Comparison of ENCODE assay signal across 1 cellular context in the genomic region with DNA sequence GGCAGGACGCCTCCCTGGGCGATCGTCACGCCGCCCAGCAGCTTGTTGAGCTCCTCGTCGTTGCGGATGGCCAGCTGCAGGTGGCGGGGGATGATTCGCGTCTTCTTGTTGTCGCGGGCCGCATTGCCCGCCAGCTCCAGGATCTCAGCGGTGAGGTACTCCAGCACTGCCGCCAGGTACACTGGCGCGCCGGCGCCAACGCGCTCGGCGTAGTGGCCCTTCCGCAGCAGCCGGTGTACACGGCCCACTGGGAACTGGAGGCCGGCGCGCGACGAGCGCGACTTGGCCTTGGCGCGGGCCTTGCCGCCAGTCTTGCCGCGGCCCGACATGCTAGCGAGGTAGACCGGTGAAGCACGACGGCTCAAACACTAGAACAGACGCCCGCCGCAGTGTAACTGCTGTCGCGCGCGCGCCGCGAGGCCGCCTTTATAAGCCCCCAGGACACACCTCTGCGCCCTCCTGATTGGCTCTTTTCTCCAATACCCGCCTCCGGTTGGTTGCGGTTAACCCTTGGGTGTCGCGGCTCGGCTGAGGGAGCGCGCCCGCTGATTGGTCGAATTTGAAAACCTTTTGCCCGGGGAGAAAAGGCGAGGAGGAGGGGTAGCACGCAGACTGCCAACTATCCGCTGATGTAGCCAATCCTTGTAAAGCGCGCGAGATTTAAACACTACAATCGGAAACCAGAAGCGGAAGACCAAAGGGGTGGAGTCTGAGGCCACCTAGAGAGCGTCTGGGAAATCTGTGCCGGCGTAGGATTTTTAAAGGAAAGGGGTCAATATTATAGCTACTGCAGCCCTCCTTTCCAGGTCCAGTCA.
TF ChIP-seq lines count a peak whose summit lies in the region.

No MANE protein-coding gene starts in this region.

TF ChIP-seq in K562, 482 proteins besides CTCF, POLR2A, EP300 and RAD21 (continued from another document and continues in another):
- TF ChIP-seq, protein P1, sequence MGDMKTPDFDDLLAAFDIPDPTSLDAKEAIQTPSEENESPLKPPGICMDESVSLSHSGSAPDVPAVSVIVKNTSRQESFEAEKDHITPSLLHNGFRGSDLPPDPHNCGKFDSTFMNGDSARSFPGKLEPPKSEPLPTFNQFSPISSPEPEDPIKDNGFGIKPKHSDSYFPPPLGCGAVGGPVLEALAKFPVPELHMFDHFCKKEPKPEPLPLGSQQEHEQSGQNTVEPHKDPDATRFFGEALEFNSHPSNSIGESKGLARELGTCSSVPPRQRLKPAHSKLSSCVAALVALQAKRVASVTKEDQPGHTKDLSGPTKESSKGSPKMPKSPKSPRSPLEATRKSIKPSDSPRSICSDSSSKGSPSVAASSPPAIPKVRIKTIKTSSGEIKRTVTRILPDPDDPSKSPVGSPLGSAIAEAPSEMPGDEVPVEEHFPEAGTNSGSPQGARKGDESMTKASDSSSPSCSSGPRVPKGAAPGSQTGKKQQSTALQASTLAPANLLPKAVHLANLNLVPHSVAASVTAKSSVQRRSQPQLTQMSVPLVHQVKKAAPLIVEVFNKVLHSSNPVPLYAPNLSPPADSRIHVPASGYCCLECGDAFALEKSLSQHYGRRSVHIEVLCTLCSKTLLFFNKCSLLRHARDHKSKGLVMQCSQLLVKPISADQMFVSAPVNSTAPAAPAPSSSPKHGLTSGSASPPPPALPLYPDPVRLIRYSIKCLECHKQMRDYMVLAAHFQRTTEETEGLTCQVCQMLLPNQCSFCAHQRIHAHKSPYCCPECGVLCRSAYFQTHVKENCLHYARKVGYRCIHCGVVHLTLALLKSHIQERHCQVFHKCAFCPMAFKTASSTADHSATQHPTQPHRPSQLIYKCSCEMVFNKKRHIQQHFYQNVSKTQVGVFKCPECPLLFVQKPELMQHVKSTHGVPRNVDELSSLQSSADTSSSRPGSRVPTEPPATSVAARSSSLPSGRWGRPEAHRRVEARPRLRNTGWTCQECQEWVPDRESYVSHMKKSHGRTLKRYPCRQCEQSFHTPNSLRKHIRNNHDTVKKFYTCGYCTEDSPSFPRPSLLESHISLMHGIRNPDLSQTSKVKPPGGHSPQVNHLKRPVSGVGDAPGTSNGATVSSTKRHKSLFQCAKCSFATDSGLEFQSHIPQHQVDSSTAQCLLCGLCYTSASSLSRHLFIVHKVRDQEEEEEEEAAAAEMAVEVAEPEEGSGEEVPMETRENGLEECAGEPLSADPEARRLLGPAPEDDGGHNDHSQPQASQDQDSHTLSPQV (IDR thresholded peaks at IDR 0.05) = no peak; the same call in 1 of the 2 replicates
- TF ChIP-seq SMARCA4 (IDR thresholded peaks at IDR 0.05) (0 out of 2 replicates have a peak, but pooled peaks have one; percentile 15), GATAD2B (IDR thresholded peaks at IDR 0.05; ENCODE audit: borderline replicate concordance) (no peak), ZNF232 (CRISPR knock-in tag; IDR thresholded peaks at IDR 0.05) (peak; percentile 67; the same call in 1 of the 2 replicates), ZBTB5 (IDR thresholded peaks at IDR 0.05) (no peak), TAF7 (tag; IDR thresholded peaks at IDR 0.05) (peak; percentile 93), ZNF384 (IDR thresholded peaks at IDR 0.05; ENCODE audit: low read depth, low read length) (no peak), TFAP4 (CRISPR knock-in tag; IDR thresholded peaks at IDR 0.05; ENCODE audit: borderline replicate concordance) (peak; percentile 94), SMARCE1 (IDR thresholded peaks at IDR 0.05) (no peak), ZNF121 (CRISPR knock-in tag; conservative IDR thresholded peaks at IDR 0.05) (no peak), KLF6 (CRISPR knock-in tag; IDR thresholded peaks at IDR 0.05; ENCODE audit: borderline replicate concordance) (no peak), SAFB2 (IDR thresholded peaks at IDR 0.05; ENCODE audit: borderline replicate concordance, low read depth, low read length, severe bottlenecking) (no peak), E2F3 (CRISPR knock-in tag; IDR thresholded peaks at IDR 0.05) (peak; percentile 22), FOSL1 (tag; conservative IDR thresholded peaks at IDR 0.05) (peak; percentile 52; the same call in 1 of the 2 replicates), ZNF57 (CRISPR knock-in tag; IDR thresholded peaks at IDR 0.05) (no peak), ZC3H4 (CRISPR knock-in tag; IDR thresholded peaks at IDR 0.05; ENCODE audit: borderline replicate concordance) (no peak), KLF16 (IDR thresholded peaks at IDR 0.05) (no peak), RBM14 (IDR thresholded peaks at IDR 0.05; ENCODE audit: borderline replicate concordance, insufficient read depth, low read depth, low read length) (peak; percentile 96; the same call in 1 of the 2 replicates), MLLT1 (IDR thresholded peaks at IDR 0.05) (peak; percentile 79 to 86), ZFP30 (CRISPR knock-in tag; IDR thresholded peaks at IDR 0.05; ENCODE audit: borderline replicate concordance) (no peak), HOXB6 (CRISPR knock-in tag; IDR thresholded peaks at IDR 0.05; ENCODE audit: borderline replicate concordance) (peak; percentile 30; the same call in 1 of the 2 replicates), CCAR2 (IDR thresholded peaks at IDR 0.05; ENCODE audit: low read depth, low read length) (no peak), HNRNPUL1 (IDR thresholded peaks at IDR 0.05; ENCODE audit: low read length) (no peak), ETS1 (conservative IDR thresholded peaks at IDR 0.05; ENCODE audit: control insufficient read depth, low read depth, low read length) (peak; percentile 49), TAL1 (IDR thresholded peaks at IDR 0.05) (no peak), ZNF347 (CRISPR knock-in tag; IDR thresholded peaks at IDR 0.05; ENCODE audit: low read depth) (no peak), ILF3 (IDR thresholded peaks at IDR 0.05; ENCODE audit: borderline replicate concordance) (0 out of 2 replicates have a peak, but pooled peaks have one; percentile 14), ZNF124 (CRISPR knock-in tag; IDR thresholded peaks at IDR 0.05) (no peak), MCM2 (IDR thresholded peaks at IDR 0.05; ENCODE audit: low read depth) (no peak), KAT2B (IDR thresholded peaks at IDR 0.05; ENCODE audit: low read depth, low read length) (no peak), KLF13 (tag; IDR thresholded peaks at IDR 0.05; ENCODE audit: borderline replicate concordance, low read depth) (peak; percentile 68), HDGF (IDR thresholded peaks at IDR 0.05) (no peak)
- TF ChIP-seq, protein P2, sequence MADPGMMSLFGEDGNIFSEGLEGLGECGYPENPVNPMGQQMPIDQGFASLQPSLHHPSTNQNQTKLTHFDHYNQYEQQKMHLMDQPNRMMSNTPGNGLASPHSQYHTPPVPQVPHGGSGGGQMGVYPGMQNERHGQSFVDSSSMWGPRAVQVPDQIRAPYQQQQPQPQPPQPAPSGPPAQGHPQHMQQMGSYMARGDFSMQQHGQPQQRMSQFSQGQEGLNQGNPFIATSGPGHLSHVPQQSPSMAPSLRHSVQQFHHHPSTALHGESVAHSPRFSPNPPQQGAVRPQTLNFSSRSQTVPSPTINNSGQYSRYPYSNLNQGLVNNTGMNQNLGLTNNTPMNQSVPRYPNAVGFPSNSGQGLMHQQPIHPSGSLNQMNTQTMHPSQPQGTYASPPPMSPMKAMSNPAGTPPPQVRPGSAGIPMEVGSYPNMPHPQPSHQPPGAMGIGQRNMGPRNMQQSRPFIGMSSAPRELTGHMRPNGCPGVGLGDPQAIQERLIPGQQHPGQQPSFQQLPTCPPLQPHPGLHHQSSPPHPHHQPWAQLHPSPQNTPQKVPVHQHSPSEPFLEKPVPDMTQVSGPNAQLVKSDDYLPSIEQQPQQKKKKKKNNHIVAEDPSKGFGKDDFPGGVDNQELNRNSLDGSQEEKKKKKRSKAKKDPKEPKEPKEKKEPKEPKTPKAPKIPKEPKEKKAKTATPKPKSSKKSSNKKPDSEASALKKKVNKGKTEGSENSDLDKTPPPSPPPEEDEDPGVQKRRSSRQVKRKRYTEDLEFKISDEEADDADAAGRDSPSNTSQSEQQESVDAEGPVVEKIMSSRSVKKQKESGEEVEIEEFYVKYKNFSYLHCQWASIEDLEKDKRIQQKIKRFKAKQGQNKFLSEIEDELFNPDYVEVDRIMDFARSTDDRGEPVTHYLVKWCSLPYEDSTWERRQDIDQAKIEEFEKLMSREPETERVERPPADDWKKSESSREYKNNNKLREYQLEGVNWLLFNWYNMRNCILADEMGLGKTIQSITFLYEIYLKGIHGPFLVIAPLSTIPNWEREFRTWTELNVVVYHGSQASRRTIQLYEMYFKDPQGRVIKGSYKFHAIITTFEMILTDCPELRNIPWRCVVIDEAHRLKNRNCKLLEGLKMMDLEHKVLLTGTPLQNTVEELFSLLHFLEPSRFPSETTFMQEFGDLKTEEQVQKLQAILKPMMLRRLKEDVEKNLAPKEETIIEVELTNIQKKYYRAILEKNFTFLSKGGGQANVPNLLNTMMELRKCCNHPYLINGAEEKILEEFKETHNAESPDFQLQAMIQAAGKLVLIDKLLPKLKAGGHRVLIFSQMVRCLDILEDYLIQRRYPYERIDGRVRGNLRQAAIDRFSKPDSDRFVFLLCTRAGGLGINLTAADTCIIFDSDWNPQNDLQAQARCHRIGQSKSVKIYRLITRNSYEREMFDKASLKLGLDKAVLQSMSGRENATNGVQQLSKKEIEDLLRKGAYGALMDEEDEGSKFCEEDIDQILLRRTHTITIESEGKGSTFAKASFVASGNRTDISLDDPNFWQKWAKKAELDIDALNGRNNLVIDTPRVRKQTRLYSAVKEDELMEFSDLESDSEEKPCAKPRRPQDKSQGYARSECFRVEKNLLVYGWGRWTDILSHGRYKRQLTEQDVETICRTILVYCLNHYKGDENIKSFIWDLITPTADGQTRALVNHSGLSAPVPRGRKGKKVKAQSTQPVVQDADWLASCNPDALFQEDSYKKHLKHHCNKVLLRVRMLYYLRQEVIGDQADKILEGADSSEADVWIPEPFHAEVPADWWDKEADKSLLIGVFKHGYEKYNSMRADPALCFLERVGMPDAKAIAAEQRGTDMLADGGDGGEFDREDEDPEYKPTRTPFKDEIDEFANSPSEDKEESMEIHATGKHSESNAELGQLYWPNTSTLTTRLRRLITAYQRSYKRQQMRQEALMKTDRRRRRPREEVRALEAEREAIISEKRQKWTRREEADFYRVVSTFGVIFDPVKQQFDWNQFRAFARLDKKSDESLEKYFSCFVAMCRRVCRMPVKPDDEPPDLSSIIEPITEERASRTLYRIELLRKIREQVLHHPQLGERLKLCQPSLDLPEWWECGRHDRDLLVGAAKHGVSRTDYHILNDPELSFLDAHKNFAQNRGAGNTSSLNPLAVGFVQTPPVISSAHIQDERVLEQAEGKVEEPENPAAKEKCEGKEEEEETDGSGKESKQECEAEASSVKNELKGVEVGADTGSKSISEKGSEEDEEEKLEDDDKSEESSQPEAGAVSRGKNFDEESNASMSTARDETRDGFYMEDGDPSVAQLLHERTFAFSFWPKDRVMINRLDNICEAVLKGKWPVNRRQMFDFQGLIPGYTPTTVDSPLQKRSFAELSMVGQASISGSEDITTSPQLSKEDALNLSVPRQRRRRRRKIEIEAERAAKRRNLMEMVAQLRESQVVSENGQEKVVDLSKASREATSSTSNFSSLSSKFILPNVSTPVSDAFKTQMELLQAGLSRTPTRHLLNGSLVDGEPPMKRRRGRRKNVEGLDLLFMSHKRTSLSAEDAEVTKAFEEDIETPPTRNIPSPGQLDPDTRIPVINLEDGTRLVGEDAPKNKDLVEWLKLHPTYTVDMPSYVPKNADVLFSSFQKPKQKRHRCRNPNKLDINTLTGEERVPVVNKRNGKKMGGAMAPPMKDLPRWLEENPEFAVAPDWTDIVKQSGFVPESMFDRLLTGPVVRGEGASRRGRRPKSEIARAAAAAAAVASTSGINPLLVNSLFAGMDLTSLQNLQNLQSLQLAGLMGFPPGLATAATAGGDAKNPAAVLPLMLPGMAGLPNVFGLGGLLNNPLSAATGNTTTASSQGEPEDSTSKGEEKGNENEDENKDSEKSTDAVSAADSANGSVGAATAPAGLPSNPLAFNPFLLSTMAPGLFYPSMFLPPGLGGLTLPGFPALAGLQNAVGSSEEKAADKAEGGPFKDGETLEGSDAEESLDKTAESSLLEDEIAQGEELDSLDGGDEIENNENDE (IDR thresholded peaks at IDR 0.05; ENCODE audit: low read depth, low read length) = no peak
